8 cellular contexts compared by ENCODE assay signal in genomic region chr19:18304194-18304495, GRCh38. TPM values are rescaled to one million over a fixed set of nuclear protein-coding genes. Genes with fewer than 3 reads are reported as not detected.
DNase-seq lines count a peak whose midpoint lies in the region; ATAC-seq and TF ChIP-seq lines count a peak whose summit lies in the region.

No MANE protein-coding gene starts in this region.

- DNase-seq in osteoblast (ENCODE audit: insufficient read length, low spot score, missing footprints) (no peak), NCI-H187 treated with DMSO at 0.1 percent for 48 hours (lab: John Stamatoyannopoulos, UW) (no peak), NCI-H187 (lab: John Stamatoyannopoulos, UW) (no peak)

- H3K36me3 ChIP-seq in OCI-LY3 (replicated peaks; ENCODE audit: low read depth, low read length) (peaks cover 17% of the 10 kb centered on the region), ectodermal cell (ENCODE audit: control insufficient read depth, insufficient read depth, low read length) (peaks cover 12% of the 10 kb centered on the region), osteoblast (ENCODE audit: insufficient read depth, low read length) (peaks cover 9% of the 10 kb centered on the region)

- TF ChIP-seq CTCF in OCI-LY3 (IDR thresholded peaks at IDR 0.05; ENCODE audit: low read depth, low read length) (no peak), osteoblast (IDR thresholded peaks at IDR 0.05; ENCODE audit: extremely low read depth, low read depth, low read length) (no peak)

- H4K20me1 ChIP-seq in OCI-LY3 (ENCODE audit: insufficient read depth, low read length) = no peaks in the 10 kb centered on the region
- no peaks in the 10 kb centered on the region for H4K20me1 ChIP-seq in osteoblast (ENCODE audit: insufficient read depth, low read length)

- H3K4me3 ChIP-seq in GM08714 (ENCODE audit: low read length) (peak overlapping the region; percentile 45; the same call in 1 of the 2 replicates), OCI-LY3 (ENCODE audit: low read length) (peak overlapping the region; percentile 73), ectodermal cell (ENCODE audit: insufficient read depth, low read depth, low read length) (no peak overlapping the region), osteoblast (ENCODE audit: insufficient read depth, low read length) (peak overlapping the region; percentile 69)

- H3K27me3 ChIP-seq in OCI-LY3 (ENCODE audit: low read depth, low read length) (no peaks in the 10 kb centered on the region), ectodermal cell (ENCODE audit: control insufficient read depth, insufficient read depth, low read length, poor library complexity, severe bottlenecking) (no peaks in the 10 kb centered on the region), osteoblast (ENCODE audit: insufficient read depth, low read length) (no peaks in the 10 kb centered on the region)

- peaks cover 52% of the 10 kb centered on the region for H3K4me1 ChIP-seq in OCI-LY3 (ENCODE audit: low read length)
- H3K4me1 ChIP-seq in ectodermal cell (ENCODE audit: control insufficient read depth, insufficient read depth, low read length) = peaks cover 17% of the 10 kb centered on the region
- peaks cover 34% of the 10 kb centered on the region for H3K4me1 ChIP-seq in osteoblast (ENCODE audit: insufficient read depth, low read length)

- no peak overlapping the region for H2AFZ ChIP-seq in OCI-LY3 (ENCODE audit: low read depth, low read length)
- H2AFZ ChIP-seq in osteoblast (ENCODE audit: low read length) = peak overlapping the region; percentile 93

- H3K79me2 ChIP-seq in OCI-LY3 (ENCODE audit: low read length) = no peaks in the 10 kb centered on the region
- no peaks in the 10 kb centered on the region for H3K79me2 ChIP-seq in osteoblast (ENCODE audit: insufficient read depth, low read length)

- peak overlapping the region; percentile 83 for H3K4me2 ChIP-seq in OCI-LY3 (ENCODE audit: low read length)
- peak overlapping the region; percentile 91 for H3K4me2 ChIP-seq in osteoblast (ENCODE audit: insufficient read depth, low read length)

- H3K9me3 ChIP-seq in OCI-LY3 (ENCODE audit: insufficient read depth, low read length) (no peaks in the 10 kb centered on the region), ectodermal cell (ENCODE audit: control insufficient read depth, low read length) (no peaks in the 10 kb centered on the region), osteoblast (ENCODE audit: low read depth, low read length) (no peaks in the 10 kb centered on the region)

- H3K27ac ChIP-seq in OCI-LY3 (ENCODE audit: low read length) (peak overlapping the region; percentile 82), ectodermal cell (ENCODE audit: insufficient read depth, low read depth, low read length, poor library complexity, severe bottlenecking) (peak overlapping the region; percentile 84), osteoblast (ENCODE audit: low read depth, low read length) (peak overlapping the region; percentile 98)

- ATAC-seq in GM21737 (IDR thresholded peaks at IDR 0.05; ENCODE audit: unreplicated experiment) (no peak), GM21526 (IDR thresholded peaks at IDR 0.05; ENCODE audit: low FRiP score, unreplicated experiment) (no peak)

- H3K9ac ChIP-seq in OCI-LY3 (ENCODE audit: low read length) = peak overlapping the region; percentile 72

- WGBS in ectodermal cell, 2 experiments = 19 to 26% methylated on average over 2 of the region's 2 CpGs

RNA-seq across cellular contexts. Expression of gene LSM4, which starts 18.7 kb away (rescaled TPM):
- 376 TPM for polyA plus RNA-seq in ectodermal cell (2013, experiment 1 of 4)
- polyA plus RNA-seq in ectodermal cell (2013, experiment 2 of 4) = 333 TPM
- polyA plus RNA-seq in ectodermal cell (2013, experiment 3 of 4) = 281 TPM
- 315 TPM for polyA plus RNA-seq in ectodermal cell (2013, experiment 4 of 4)
- 74.3 and 74.6 TPM in 2 replicates for total RNA-seq in osteoblast

RNA-seq across cellular contexts. Expression of gene JUND, which starts 22.7 kb away (rescaled TPM):
- 85.6 TPM for polyA plus RNA-seq in ectodermal cell (2013, experiment 1 of 4)
- polyA plus RNA-seq in ectodermal cell (2013, experiment 2 of 4) = 88.4 TPM
- 108 TPM for polyA plus RNA-seq in ectodermal cell (2013, experiment 3 of 4)
- 123 TPM for polyA plus RNA-seq in ectodermal cell (2013, experiment 4 of 4)
- 170 and 172 TPM in 2 replicates for total RNA-seq in osteoblast

RNA-seq across cellular contexts. Expression of gene IQCN, which starts 29.9 kb away (rescaled TPM):
- polyA plus RNA-seq in ectodermal cell (2013, experiment 1 of 4) = 2.6 TPM
- polyA plus RNA-seq in ectodermal cell (2013, experiment 2 of 4) = 3.3 TPM
- 1.8 TPM for polyA plus RNA-seq in ectodermal cell (2013, experiment 3 of 4)
- polyA plus RNA-seq in ectodermal cell (2013, experiment 4 of 4) = 2.1 TPM
- 2.5 and 3.5 TPM in 2 replicates for total RNA-seq in osteoblast

RNA-seq across cellular contexts. Expression of gene PGPEP1, which starts 36.3 kb away (rescaled TPM):
- polyA plus RNA-seq in ectodermal cell (2013, experiment 1 of 4) = 4.6 TPM
- 7.8 TPM for polyA plus RNA-seq in ectodermal cell (2013, experiment 2 of 4)
- polyA plus RNA-seq in ectodermal cell (2013, experiment 3 of 4) = 4.3 TPM
- 3.7 TPM for polyA plus RNA-seq in ectodermal cell (2013, experiment 4 of 4)
- total RNA-seq in osteoblast = 31.1 and 56.3 TPM in 2 replicates
